24 cellular contexts compared by ENCODE assay signal in the genomic region with DNA sequence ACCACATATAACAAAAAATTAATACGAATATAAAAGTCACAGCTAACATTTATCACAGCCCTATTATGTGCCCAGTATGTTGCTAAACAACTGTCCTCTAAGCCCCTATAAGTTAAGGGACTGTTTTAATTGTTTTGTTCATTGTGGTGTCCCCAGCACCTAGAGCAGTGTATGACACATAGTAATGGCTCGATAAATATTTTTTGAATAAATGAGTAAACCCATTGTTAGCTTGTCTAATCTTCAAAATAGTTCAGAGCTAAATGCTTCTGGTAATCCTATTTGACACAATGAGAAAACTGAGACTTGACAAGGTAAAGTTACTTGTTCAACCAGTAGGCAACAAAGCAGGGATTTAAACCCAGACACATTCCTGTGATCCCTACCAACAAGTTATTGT.
"Had no signal": no experiment of that assay in that cellular context is flagged by ENCODE, and none has a peak within 500 bp of the region (broad histone marks: within the 10 kb centered on the region; RNA-seq: fewer than 3 reads in every experiment).

No MANE protein-coding gene starts in this region.

- H3K36me3 ChIP-seq: esophagus muscularis mucosa, heart right ventricle, left lung, pancreas, right atrium auricular region, sigmoid colon, thoracic aorta, tibial nerve, upper lobe of left lung, uterus had no signal

- H3K9me3 Mint-ChIP-seq: natural killer cell; stimulated activated naive B cell treated with anti-CD40 and anti-IgM and Interleukin-4, amounts not matched to agents 10 μg/mL and 1 μg/mL and 100 μg/mL, for 72 hours; stimulated activated naive CD8-positive, alpha-beta T cell treated with anti-CD3 and anti-CD28 coated beads, Interleukin-15, Interleukin-2, amounts not matched to agents 100 ng/mL and 50 ng/mL, for 24 hours had no signal

- H3K4me1 Mint-ChIP-seq: natural killer cell; stimulated activated naive B cell treated with anti-CD40 and anti-IgM and Interleukin-4, amounts not matched to agents 10 μg/mL and 1 μg/mL and 100 μg/mL, for 72 hours had no signal

- H3K4me3 Mint-ChIP-seq: natural killer cell; stimulated activated naive B cell treated with anti-CD40 and anti-IgM and Interleukin-4, amounts not matched to agents 10 μg/mL and 1 μg/mL and 100 μg/mL, for 72 hours; stimulated activated naive CD8-positive, alpha-beta T cell treated with anti-CD3 and anti-CD28 coated beads, Interleukin-15, Interleukin-2, amounts not matched to agents 100 ng/mL and 50 ng/mL, for 24 hours had no signal

- ATAC-seq: heart right ventricle; left cardiac atrium; left lung; natural killer cell; pancreas; stimulated activated naive B cell treated with anti-CD40 and anti-IgM and Interleukin-4, amounts not matched to agents 10 μg/mL and 1 μg/mL and 100 μg/mL, for 72 hours had no signal

- DNase-seq: dorsolateral prefrontal cortex; effector CD4-positive, alpha-beta T cell; glutamatergic neuron; heart right ventricle; hippocampal formation; left cardiac atrium; left lung; mesendoderm; natural killer cell; occipital lobe; pancreas; sigmoid colon; stimulated activated CD4-positive, alpha-beta T cell treated with anti-CD3 and anti-CD28 coated beads, Interleukin-15, amount 100 ng/mL, for 24 hours; stimulated activated CD4-positive, alpha-beta T cell treated with anti-CD3 and anti-CD28 coated beads, Interleukin-2, amount 100 ng/mL, for 48 hours; stimulated activated naive B cell treated with anti-CD40 and anti-IgM and Interleukin-4, amounts not matched to agents 10 μg/mL and 1 μg/mL and 100 μg/mL, for 72 hours; upper lobe of left lung; uterus had no signal

- H3K4me3 ChIP-seq: dorsolateral prefrontal cortex, esophagus muscularis mucosa, heart right ventricle, left lung, pancreas, right atrium auricular region, sigmoid colon, skin epidermis, thoracic aorta, tibial nerve, upper lobe of left lung, uterus had no signal

- H3K4me1 ChIP-seq: esophagus muscularis mucosa, heart right ventricle, left lung, pancreas, right atrium auricular region, sigmoid colon, tibial nerve, upper lobe of left lung, uterus had no signal

- H3K27ac ChIP-seq: epithelial cell of prostate, esophagus muscularis mucosa, heart right ventricle, left lung, pancreas, right atrium auricular region, sigmoid colon, skin epidermis, thoracic aorta, tibial nerve, upper lobe of left lung, uterus had no signal

- H3K36me3 Mint-ChIP-seq: natural killer cell; stimulated activated naive B cell treated with anti-CD40 and anti-IgM and Interleukin-4, amounts not matched to agents 10 μg/mL and 1 μg/mL and 100 μg/mL, for 72 hours had no signal

- H3K27me3 ChIP-seq: left lung, pancreas, right atrium auricular region, sigmoid colon, tibial nerve, upper lobe of left lung, uterus had no signal

- H3K9me3 ChIP-seq: esophagus muscularis mucosa, heart right ventricle, left lung, pancreas, right atrium auricular region, sigmoid colon, thoracic aorta, tibial nerve, upper lobe of left lung, uterus had no signal

- H3K27me3 Mint-ChIP-seq: stimulated activated naive CD8-positive, alpha-beta T cell treated with anti-CD3 and anti-CD28 coated beads, Interleukin-15, Interleukin-2, amounts not matched to agents 100 ng/mL and 50 ng/mL, for 24 hours had no signal

- H3K27ac Mint-ChIP-seq: natural killer cell; stimulated activated naive B cell treated with anti-CD40 and anti-IgM and Interleukin-4, amounts not matched to agents 10 μg/mL and 1 μg/mL and 100 μg/mL, for 72 hours; stimulated activated naive CD8-positive, alpha-beta T cell treated with anti-CD3 and anti-CD28 coated beads, Interleukin-15, Interleukin-2, amounts not matched to agents 100 ng/mL and 50 ng/mL, for 24 hours had no signal
